Comparison of ENCODE assay signal across 8 cellular contexts in genomic region chr9:121652037-121652837, GRCh38. TPM values are rescaled to one million over a fixed set of nuclear protein-coding genes. Genes with fewer than 3 reads are reported as not detected.
DNase-seq lines count a peak whose midpoint lies in the region; ATAC-seq, FAIRE-seq and TF ChIP-seq lines count a peak whose summit lies in the region.

No MANE protein-coding gene starts in this region.

- ATAC-seq in gastroesophageal sphincter: no peak

- H3K27me3 ChIP-seq in SK-N-SH (ENCODE audit: insufficient read depth) (no peaks in the 10 kb centered on the region), gastroesophageal sphincter (no peaks in the 10 kb centered on the region), prostate gland (replicated peaks; ENCODE audit: insufficient read depth) (no peaks in the 10 kb centered on the region)

- peak overlapping the region; percentile 76; the same call in 1 of the 2 replicates for H2AFZ ChIP-seq in SK-N-SH (ENCODE audit: low read depth)

- no peaks in the 10 kb centered on the region for H3K9me2 ChIP-seq in SK-N-SH

- H3K36me3 ChIP-seq in SK-N-SH (replicated peaks in 1 of 2; ENCODE audit: control insufficient read depth in 1 of 2, insufficient read depth in 2 of 2, low read length in 1 of 2) (no peaks in the 10 kb centered on the region), gastroesophageal sphincter (no peaks in the 10 kb centered on the region), prostate gland (no peaks in the 10 kb centered on the region)

- H4K20me1 ChIP-seq in SK-N-SH (ENCODE audit: insufficient read depth): peaks cover 14% of the 10 kb centered on the region; the same call in 1 of the 2 replicates

- peak; percentile 52 for DNase-seq in EH (ENCODE audit: low read depth)
- peak; percentile 52 for DNase-seq in SK-N-SH
- DNase-seq in prostate gland (ENCODE audit: low spot score): peak; percentile 17
- no peak for DNase-seq in ureter (ENCODE audit: low spot score)
- DNase-seq in OCI-M1 (lab: John Stamatoyannopoulos, UW): no peak
- no peak for DNase-seq in H4 (ENCODE audit: low spot score)
- no peak for DNase-seq in frontal cortex (ENCODE audit: low spot score in 2 of 2)

- FAIRE-seq in frontal cortex (lab: Jason Lieb, UNC): no peak

- H3K4me1 ChIP-seq in SK-N-SH (ENCODE audit: control insufficient read depth in 1 of 2, insufficient read depth in 2 of 2, low read depth in 1 of 2, low read length in 1 of 2) (peaks cover 12 to 61% of the 10 kb centered on the region in 2 experiments), gastroesophageal sphincter (peaks cover 0 to 86% (median 22%) of the 10 kb centered on the region in 3 donors), prostate gland (replicated peaks) (no peaks in the 10 kb centered on the region)

- TF ChIP-seq RAD21 in SK-N-SH (IDR thresholded peaks at IDR 0.05; ENCODE audit: low read length): no peak

- H3K9ac ChIP-seq in SK-N-SH: peak overlapping the region; percentile 66

- TF ChIP-seq CTCF in SK-N-SH (IDR thresholded peaks at IDR 0.05) (no peak), gastroesophageal sphincter (IDR thresholded peaks at IDR 0.05) (no peak), prostate gland (IDR thresholded peaks at IDR 0.05) (no peak)

- H3K4me2 ChIP-seq in SK-N-SH: peak overlapping the region; percentile 97

- WGBS in SK-N-SH (ENCODE audit: low lambda C conversion rate): 23% methylated on average over 27 of the region's 29 CpGs
- 6 to 17% methylated on average over 4 to 7 of the region's 29 CpGs for WGBS in gastroesophageal sphincter (ENCODE audit: low coverage in 1 of 2), 2 donors
- 4% methylated on average over 28 of the region's 29 CpGs for WGBS in prostate gland

- H3K27ac ChIP-seq in SK-N-SH (ENCODE audit: low read depth in 2 of 2, low read length in 1 of 2): peak overlapping the region in 1 of 2 experiments; percentile 76; a peak in 2 of 4 replicates
- H3K27ac ChIP-seq in gastroesophageal sphincter: peak overlapping the region in 3 of 4 donors; percentile 69 to 76 (median 69)
- H3K27ac ChIP-seq in prostate gland: peak overlapping the region in 1 of 2 donors; percentile 53

- H3K9me3 ChIP-seq in SK-N-SH (no peaks in the 10 kb centered on the region), gastroesophageal sphincter (no peaks in the 10 kb centered on the region), prostate gland (no peaks in the 10 kb centered on the region)

- no peaks in the 10 kb centered on the region for H3F3A ChIP-seq in SK-N-SH (replicated peaks; ENCODE audit: insufficient read depth)

- no peak for TF ChIP-seq EP300 in SK-N-SH (IDR thresholded peaks at IDR 0.05; ENCODE audit: borderline replicate concordance in 1 of 2, low read depth in 1 of 2, low read length in 1 of 2)
- no peak for TF ChIP-seq EP300 in gastroesophageal sphincter (IDR thresholded peaks at IDR 0.05)

- H3K4me3 ChIP-seq in SK-N-SH (ENCODE audit: low read depth in 2 of 2, low read length in 1 of 2): peak overlapping the region; percentile 59 to 88
- H3K4me3 ChIP-seq in gastroesophageal sphincter: peak overlapping the region; percentile 41 to 72
- H3K4me3 ChIP-seq in prostate gland: peak overlapping the region; percentile 43 to 48

- POLR2A ChIA-PET in SK-N-SH (lab: Yijun Ruan, JAX): no interaction called here

- TF ChIP-seq POLR2A in gastroesophageal sphincter (IDR thresholded peaks at IDR 0.05) (no peak), prostate gland (IDR thresholded peaks at IDR 0.05) (no peak)

- CTCF ChIA-PET in SK-N-SH (lab: Yijun Ruan, JAX): interaction anchor here (0.6 to 2.8 kb wide), 10 partner anchors 11 to 219 kb away, joined by 3 to 9 read pairs (median 3); no protein-coding TSS in a partner anchor

- intact Hi-C loops in prostate gland (cut with DNase I): no loop called here

- H3K79me2 ChIP-seq in SK-N-SH (ENCODE audit: insufficient read depth): no peaks in the 10 kb centered on the region

TF ChIP-seq in SK-N-SH, 30 proteins besides CTCF, POLR2A, EP300 and RAD21:
- TF ChIP-seq GABPA (IDR thresholded peaks at IDR 0.05; ENCODE audit: low read depth): no peak
- TF ChIP-seq NFIC (IDR thresholded peaks at IDR 0.05; ENCODE audit: borderline replicate concordance): peak; percentile 28; the same call in 1 of the 2 replicates
- peak; percentile 63 for TF ChIP-seq MXI1 (IDR thresholded peaks at IDR 0.05; ENCODE audit: low read depth, low read length)
- TF ChIP-seq FOXJ3 (CRISPR knock-in tag; IDR thresholded peaks at IDR 0.05): no peak
- TF ChIP-seq SIN3A (IDR thresholded peaks at IDR 0.05; ENCODE audit: borderline replicate concordance, low read depth, low read length): no peak

RNA-seq across cellular contexts. Expression of gene DAB2IP, which starts 0.8 kb away (rescaled TPM):
- polyA plus RNA-seq in SK-N-SH (2012; rRNA removed): 21.4 and 25.4 TPM in 2 replicates
- polyA plus RNA-seq in SK-N-SH (2012; cell fraction: cytosol; rRNA removed): 9.4 and 15.4 TPM in 2 replicates
- 30.4 and 34.4 TPM in 2 replicates for polyA plus RNA-seq in SK-N-SH (2012; cell fraction: nucleus; rRNA removed)
- total RNA-seq in gastroesophageal sphincter: 10 to 100 TPM; 42.0 to 93.4 (median 47.9) TPM
- 10 to 100 TPM; 51.6 to 83.2 TPM for total RNA-seq in prostate gland
- 103 TPM for total RNA-seq in ureter
- total RNA-seq in H4 (2014; rRNA removed; shearing (Covaris generic)): 5.3 and 8.4 TPM in 2 replicates
- total RNA-seq in frontal cortex: 12.6 TPM

Comparison
In these comparisons a context has a peak if more than half of its experiments do, and no peak if none do; other contexts are left out.
1. DNase-seq: peak in EH (single experiment), SK-N-SH (single experiment) and prostate gland (single experiment); none in ureter (single experiment), OCI-M1 (single experiment), H4 (single experiment) and frontal cortex (0 of 2).
2. Peak in every context shown above with its lines, with median percentiles within 50 percentile points of each other: H3K4me3 ChIP-seq.